10 cellular contexts compared by ENCODE assay signal in the genomic region with DNA sequence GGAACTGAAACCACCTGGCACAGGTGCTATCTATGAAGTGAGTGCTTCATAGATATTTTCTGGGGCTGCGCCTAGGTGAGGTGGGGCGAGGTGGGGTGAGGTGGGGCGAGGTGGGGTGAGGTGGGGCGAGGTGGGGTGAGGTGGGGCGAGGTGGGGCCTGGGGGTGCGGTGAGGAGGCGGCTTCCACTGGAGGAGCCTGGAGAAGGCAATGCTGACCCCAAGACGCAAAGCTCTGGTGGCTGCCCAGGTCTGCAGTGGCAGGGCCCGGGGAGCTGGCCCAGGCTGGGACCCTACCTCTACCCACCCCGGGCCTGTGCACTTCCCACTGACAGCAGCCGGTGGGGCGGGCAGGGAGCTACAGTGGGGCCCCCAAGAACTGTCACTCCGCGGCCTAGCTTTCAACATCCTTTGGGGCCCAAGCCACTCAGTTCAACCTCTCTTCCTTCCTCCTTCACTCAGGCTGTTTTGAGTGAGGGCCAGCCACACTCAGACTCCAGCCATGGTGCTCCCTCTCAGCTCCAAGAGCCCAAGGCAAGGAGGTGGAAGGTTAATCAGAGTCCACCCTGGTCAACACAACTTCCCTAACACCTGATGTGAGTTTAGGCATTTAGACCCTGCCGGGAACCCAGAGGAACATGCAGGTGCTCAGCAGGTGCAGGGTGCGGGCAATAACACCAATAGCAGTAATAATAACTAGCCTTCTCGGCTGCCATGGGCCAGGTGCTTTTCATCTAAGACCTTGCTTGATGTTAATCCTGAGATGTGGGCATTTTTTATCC.
DNase-seq lines count a peak whose midpoint lies in the region; ATAC-seq and TF ChIP-seq lines count a peak whose summit lies in the region.
"Had no signal": no experiment of that assay in that cellular context is flagged by ENCODE, and none has a peak within 500 bp of the region (broad histone marks: within the 10 kb centered on the region; RNA-seq: fewer than 3 reads in every experiment).

No MANE protein-coding gene starts in this region.

- WGBS in right lobe of liver (ENCODE audit: insufficient coverage, low coverage, low lambda C conversion rate, missing lambda C conversion rate) = 70% methylated on average over 8 of the region's 17 CpGs

- no peak for TF ChIP-seq CTCF in right lobe of liver (IDR thresholded peaks at IDR 0.05)
- no peak for TF ChIP-seq CTCF in Caco-2 (IDR thresholded peaks at IDR 0.05; ENCODE audit: insufficient read depth in 1 of 2, low read depth in 1 of 2, low read length in 1 of 2, severe bottlenecking in 1 of 2, unreplicated experiment in 1 of 2)

- H3K4me3 ChIP-seq in right lobe of liver = no peak overlapping the region
- no peak overlapping the region for H3K4me3 ChIP-seq in Caco-2 (ENCODE audit: low read depth, low read length)

- peak overlapping the region; percentile 64 for H3K4me3 Mint-ChIP-seq in activated T-helper 1 cell treated with anti-CD3 and anti-CD28 coated beads, Interleukin-12 subunit alpha, Interleukin-12 subunit beta, Interleukin-2, Interleukin-4 antibody, amounts not matched to agents 30 ng/mL and 10 ng/mL and 1 ng/mL, durations not matched to agents 14 hours and 24 hours and 36 hours
- H3K4me3 Mint-ChIP-seq in Caco-2 (ENCODE audit: unreplicated experiment) = no peak overlapping the region

- no peaks in the 10 kb centered on the region for H3K9me3 ChIP-seq in KOPT-K1 (ENCODE audit: insufficient read depth, low read length, poor library complexity, severe bottlenecking)
- H3K9me3 ChIP-seq in right lobe of liver = no peaks in the 10 kb centered on the region
- no peaks in the 10 kb centered on the region for H3K9me3 ChIP-seq in Caco-2

- DNase-seq in AML-193 (lab: John Stamatoyannopoulos, UW) (peak; percentile 55 to 56), right lobe of liver (no peak), ureter (ENCODE audit: low spot score) (no peak), Caco-2 (no peak)
- DNase-seq in activated T-helper 1 cell treated with anti-CD3 and anti-CD28 coated beads, Interleukin-12 subunit alpha, Interleukin-12 subunit beta, Interleukin-2, Interleukin-4 antibody, amounts not matched to agents 30 ng/mL and 10 ng/mL and 1 ng/mL, durations not matched to agents 14 hours and 24 hours and 36 hours (ENCODE audit: low spot score) = no peak
- DNase-seq: glutamatergic neuron; NK-92 treated with Interleukin-12 subunit alpha and Interleukin-12 subunit beta, amount 100 ng/mL, for 24 hours had no signal

- ATAC-seq in right lobe of liver (no peak), HG02852 (IDR thresholded peaks at IDR 0.05; ENCODE audit: unreplicated experiment) (no peak), HG02610 (IDR thresholded peaks at IDR 0.05; ENCODE audit: unreplicated experiment) (no peak)

- H3K27me3 Mint-ChIP-seq in activated T-helper 1 cell treated with anti-CD3 and anti-CD28 coated beads, Interleukin-12 subunit alpha, Interleukin-12 subunit beta, Interleukin-2, Interleukin-4 antibody, amounts not matched to agents 30 ng/mL and 10 ng/mL and 1 ng/mL, durations not matched to agents 14 hours and 24 hours and 36 hours (ENCODE audit: insufficient read depth) = no peaks in the 10 kb centered on the region
- no peaks in the 10 kb centered on the region for H3K27me3 Mint-ChIP-seq in Caco-2 (ENCODE audit: insufficient read depth, unreplicated experiment)

- intact Hi-C loops in activated T-helper 1 cell treated with anti-CD3 and anti-CD28 coated beads, Interleukin-12 subunit alpha, Interleukin-12 subunit beta, Interleukin-2, Interleukin-4 antibody, amounts not matched to agents 30 ng/mL and 10 ng/mL and 1 ng/mL, durations not matched to agents 14 hours and 24 hours and 36 hours (cut with micrococcal nuclease) = loop anchor here (5.0 to 10.0 kb wide), 3 partner anchors 255 to 1028 kb away; no protein-coding TSS in a partner anchor
- intact Hi-C loops in right lobe of liver (cut with DNase I) (loop anchor here in 1 of 2 donors (10.0 kb wide), 1 partner anchor 158 kb away; no protein-coding TSS in a partner anchor), Caco-2 (cut with micrococcal nuclease; ENCODE audit: unreplicated experiment) (loop anchor here (10.0 kb wide), 1 partner anchor 278 kb away; no protein-coding TSS in a partner anchor)

- peaks cover 91% of the 10 kb centered on the region for H3K4me1 Mint-ChIP-seq in activated T-helper 1 cell treated with anti-CD3 and anti-CD28 coated beads, Interleukin-12 subunit alpha, Interleukin-12 subunit beta, Interleukin-2, Interleukin-4 antibody, amounts not matched to agents 30 ng/mL and 10 ng/mL and 1 ng/mL, durations not matched to agents 14 hours and 24 hours and 36 hours (ENCODE audit: low read depth)
- H3K4me1 Mint-ChIP-seq in Caco-2 (ENCODE audit: low read depth, unreplicated experiment) = peaks cover 61% of the 10 kb centered on the region

- BruUV-seq in Caco-2 (replicated peaks; lab: Mats Ljungman, UMichigan) = no TSS peak

- POLR2A ChIA-PET in Caco-2 (lab: Charles Lee) = no interaction called here

- H3K4me1 ChIP-seq in right lobe of liver = no peaks in the 10 kb centered on the region
- peaks cover 53% of the 10 kb centered on the region for H3K4me1 ChIP-seq in Caco-2

- H3K27me3 ChIP-seq in right lobe of liver (no peaks in the 10 kb centered on the region), Caco-2 (replicated peaks; ENCODE audit: control insufficient read depth, insufficient read depth, low read length) (no peaks in the 10 kb centered on the region)

- no peaks in the 10 kb centered on the region for H3K36me3 ChIP-seq in KOPT-K1 (ENCODE audit: insufficient read depth, low read length)
- H3K36me3 ChIP-seq in right lobe of liver = no peaks in the 10 kb centered on the region
- H3K36me3 ChIP-seq in Caco-2 (ENCODE audit: control insufficient read depth, insufficient read depth, low read length) = no peaks in the 10 kb centered on the region; the same call in 1 of the 2 replicates

- H3K36me3 Mint-ChIP-seq in activated T-helper 1 cell treated with anti-CD3 and anti-CD28 coated beads, Interleukin-12 subunit alpha, Interleukin-12 subunit beta, Interleukin-2, Interleukin-4 antibody, amounts not matched to agents 30 ng/mL and 10 ng/mL and 1 ng/mL, durations not matched to agents 14 hours and 24 hours and 36 hours (ENCODE audit: low read depth) = peaks cover 2% of the 10 kb centered on the region
- no peaks in the 10 kb centered on the region for H3K36me3 Mint-ChIP-seq in Caco-2 (ENCODE audit: insufficient read depth, unreplicated experiment)

- CTCF ChIA-PET in Caco-2 (lab: Charles Lee) = interaction anchor here (0.6 to 0.8 kb wide), 3 partner anchors 81 to 1135 kb away, joined by 3 to 6 read pairs (median 6); no protein-coding TSS in a partner anchor

- TF ChIP-seq POLR2A in right lobe of liver (IDR thresholded peaks at IDR 0.05) = no peak

- H3K27ac ChIP-seq in KOPT-K1 (ENCODE audit: low read depth, low read length, poor library complexity, severe bottlenecking) = peak overlapping the region; percentile 97
- peak overlapping the region; percentile 18 to 63 (median 20) for H3K27ac ChIP-seq in right lobe of liver

- no peaks in the 10 kb centered on the region for H3K9me3 Mint-ChIP-seq in activated T-helper 1 cell treated with anti-CD3 and anti-CD28 coated beads, Interleukin-12 subunit alpha, Interleukin-12 subunit beta, Interleukin-2, Interleukin-4 antibody, amounts not matched to agents 30 ng/mL and 10 ng/mL and 1 ng/mL, durations not matched to agents 14 hours and 24 hours and 36 hours
- no peaks in the 10 kb centered on the region for H3K9me3 Mint-ChIP-seq in Caco-2 (ENCODE audit: unreplicated experiment)

- H3K27ac Mint-ChIP-seq in activated T-helper 1 cell treated with anti-CD3 and anti-CD28 coated beads, Interleukin-12 subunit alpha, Interleukin-12 subunit beta, Interleukin-2, Interleukin-4 antibody, amounts not matched to agents 30 ng/mL and 10 ng/mL and 1 ng/mL, durations not matched to agents 14 hours and 24 hours and 36 hours = peak overlapping the region; percentile 96
- no peak overlapping the region for H3K27ac Mint-ChIP-seq in Caco-2 (ENCODE audit: unreplicated experiment)

Comparison
In these comparisons a context has a peak if more than half of its experiments do, and no peak if none do; other contexts are left out.
1. DNase-seq: peak in AML-193 (2 of 2); none in activated T-helper 1 cell treated with anti-CD3 and anti-CD28 coated beads, Interleukin-12 subunit alpha, Interleukin-12 subunit beta, Interleukin-2, Interleukin-4 antibody, amounts not matched to agents 30 ng/mL and 10 ng/mL and 1 ng/mL, durations not matched to agents 14 hours and 24 hours and 36 hours (single experiment), right lobe of liver (0 of 3), ureter (single experiment) and Caco-2 (0 of 2).